Comparison of ENCODE assay signal across 40 cellular contexts in the genomic region with DNA sequence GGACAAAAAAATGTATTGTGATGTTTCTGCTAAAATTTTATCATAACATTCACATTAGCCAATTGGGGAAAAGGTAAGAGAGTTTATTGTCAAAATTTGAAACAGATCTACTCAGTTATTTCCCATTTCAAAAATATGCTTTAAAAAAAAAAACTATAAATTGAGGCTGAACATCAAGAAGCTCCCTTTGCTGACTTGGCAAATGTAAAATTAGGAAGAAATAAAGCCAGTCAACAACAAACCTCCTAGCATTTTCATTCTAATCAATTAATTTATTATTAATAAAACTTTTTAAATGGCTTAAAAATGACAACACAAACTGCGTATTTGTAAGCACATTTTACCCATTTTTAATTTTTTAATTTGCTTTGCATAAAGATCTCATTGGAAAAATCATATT.
"Had no signal": no experiment of that assay in that cellular context is flagged by ENCODE, and none has a peak within 500 bp of the region (broad histone marks: within the 10 kb centered on the region; RNA-seq: fewer than 3 reads in every experiment).

No MANE protein-coding gene starts in this region.

- H3K4me1 ChIP-seq: adrenal gland, ascending aorta, body of pancreas, breast epithelium had no signal

- DNase-seq: activated effector memory CD4-positive, alpha-beta T cell treated with anti-CD3 and anti-CD28 coated beads, Interleukin-2, amount 50 U/mL, for 16 hours; activated effector memory CD4-positive, alpha-beta T cell treated with Interleukin-2 at 50 U/mL for 16 hours; activated gamma-delta T cell; activated gamma-delta T cell treated with Interleukin-2 at 50 U/mL for 16 hours; activated naive CD4-positive, alpha-beta T cell; activated naive CD4-positive, alpha-beta T cell treated with anti-CD3 and anti-CD28 coated beads for 36 hours; activated naive CD4-positive, alpha-beta T cell treated with anti-CD3 and anti-CD28 coated beads, Interleukin-2, amount 10 ng/mL, durations not matched to agents 7 days and 5 days; activated naive CD4-positive, alpha-beta T cell treated with anti-CD3 and anti-CD28 coated beads, Interleukin-2, amount 50 U/mL, for 16 hours; activated naive CD4-positive, alpha-beta T cell treated with Interleukin-2 at 50 U/mL for 16 hours; activated naive CD8-positive, alpha-beta T cell treated with anti-CD3 and anti-CD28 coated beads for 36 hours; activated naive CD8-positive, alpha-beta T cell treated with anti-CD3 and anti-CD28 coated beads, Interleukin-2, amount 10 ng/mL, durations not matched to agents 7 days and 5 days; activated naive CD8-positive, alpha-beta T cell treated with anti-CD3 and anti-CD28 coated beads, Interleukin-2, amount 50 U/mL, for 24 hours; activated T-cell treated with anti-CD3 and anti-CD28 coated beads, Interleukin-2, amount 50 U/mL, for 1 hour; activated T-cell treated with anti-CD3 and anti-CD28 coated beads, Interleukin-2, amount 50 U/mL, for 24 hours; activated T-cell treated with anti-CD3 and anti-CD28 coated beads, Interleukin-2, amount 50 U/mL, for 4 hours; activated T-cell treated with anti-CD3 and anti-CD28 coated beads, Interleukin-2, amount 50 U/mL, for 48 hours; activated T-cell treated with anti-CD3 and anti-CD28 coated beads, Interleukin-2, amount 50 U/mL, for 72 hours; adrenal gland; amniotic stem cell; amygdala; anterior cingulate cortex; aorta; body of pancreas; brain microvascular endothelial cell; caudate nucleus; central memory CD4-positive, alpha-beta T cell; cerebellar nuclear complex had no signal

- H3K4me1 Mint-ChIP-seq: activated naive CD4-positive, alpha-beta T cell treated with anti-CD3 and anti-CD28 coated beads, Interleukin-2, amount 10 ng/mL, durations not matched to agents 7 days and 5 days; activated naive CD4-positive, alpha-beta T cell treated with anti-CD3 and anti-CD28 coated beads, Interleukin-2, amount 50 U/mL, for 24 hours; activated naive CD8-positive, alpha-beta T cell treated with anti-CD3 and anti-CD28 coated beads for 36 hours; activated naive CD8-positive, alpha-beta T cell treated with anti-CD3 and anti-CD28 coated beads, Interleukin-2, amount 10 ng/mL, durations not matched to agents 7 days and 5 days; activated naive CD8-positive, alpha-beta T cell treated with anti-CD3 and anti-CD28 coated beads, Interleukin-2, amount 50 U/mL, for 24 hours; activated T-helper 17 cell treated with anti-CD3 and anti-CD28 coated beads, Interleukin-2, amount 50 U/mL, for 72 hours; central memory CD8-positive, alpha-beta T cell had no signal

- H3K36me3 Mint-ChIP-seq: activated naive CD4-positive, alpha-beta T cell treated with anti-CD3 and anti-CD28 coated beads, Interleukin-2, amount 10 ng/mL, durations not matched to agents 7 days and 5 days; activated naive CD4-positive, alpha-beta T cell treated with anti-CD3 and anti-CD28 coated beads, Interleukin-2, amount 50 U/mL, for 24 hours; activated naive CD8-positive, alpha-beta T cell; activated naive CD8-positive, alpha-beta T cell treated with anti-CD3 and anti-CD28 coated beads for 36 hours; activated naive CD8-positive, alpha-beta T cell treated with anti-CD3 and anti-CD28 coated beads, Interleukin-2, amount 10 ng/mL, durations not matched to agents 7 days and 5 days; brain had no signal

- H3K27me3 ChIP-seq: adrenal gland, ascending aorta, body of pancreas, brain microvascular endothelial cell, breast epithelium, cardiac muscle cell had no signal

- ATAC-seq: activated naive CD4-positive, alpha-beta T cell treated with anti-CD3 and anti-CD28 coated beads, Interleukin-2, amount 50 U/mL, for 72 hours; activated naive CD8-positive, alpha-beta T cell treated with anti-CD3 and anti-CD28 coated beads, Interleukin-2, amount 50 U/mL, for 24 hours; activated T-cell treated with anti-CD3 and anti-CD28 coated beads, Interleukin-2, amount 50 U/mL, for 4 hours; activated T-cell treated with anti-CD3 and anti-CD28 coated beads, Interleukin-2, amount 50 U/mL, for 72 hours; activated T-helper 17 cell treated with anti-CD3 and anti-CD28 coated beads, Interleukin-2, amount 50 U/mL, for 72 hours; body of pancreas had no signal

- H3K27ac Mint-ChIP-seq: activated naive CD4-positive, alpha-beta T cell treated with anti-CD3 and anti-CD28 coated beads for 36 hours; activated naive CD4-positive, alpha-beta T cell treated with anti-CD3 and anti-CD28 coated beads, Interleukin-2, amount 10 ng/mL, durations not matched to agents 7 days and 5 days; activated naive CD4-positive, alpha-beta T cell treated with anti-CD3 and anti-CD28 coated beads, Interleukin-2, amount 50 U/mL, for 24 hours; activated naive CD4-positive, alpha-beta T cell treated with anti-CD3 and anti-CD28 coated beads, Interleukin-2, amount 50 U/mL, for 72 hours; activated naive CD8-positive, alpha-beta T cell; activated naive CD8-positive, alpha-beta T cell treated with anti-CD3 and anti-CD28 coated beads for 36 hours; activated naive CD8-positive, alpha-beta T cell treated with anti-CD3 and anti-CD28 coated beads, Interleukin-2, amount 10 ng/mL, durations not matched to agents 7 days and 5 days; activated naive CD8-positive, alpha-beta T cell treated with anti-CD3 and anti-CD28 coated beads, Interleukin-2, amount 50 U/mL, for 24 hours; activated T-cell treated with anti-CD3 and anti-CD28 coated beads, Interleukin-2, amount 50 U/mL, for 24 hours; activated T-cell treated with anti-CD3 and anti-CD28 coated beads, Interleukin-2, amount 50 U/mL, for 72 hours; activated T-helper 1 cell treated with anti-CD3 and anti-CD28 coated beads, Interleukin-12 subunit alpha, Interleukin-12 subunit beta, Interleukin-2, Interleukin-4 antibody, amounts not matched to agents 30 ng/mL and 10 ng/mL and 1 ng/mL, durations not matched to agents 14 hours and 24 hours and 36 hours; activated T-helper 17 cell treated with anti-CD3 and anti-CD28 coated beads, Interleukin-2, amount 50 U/mL, for 72 hours; activated T-helper 2 cell treated with anti-CD3 and anti-CD28 coated beads, Interferon-gamma antibody, Interleukin-2, Interleukin-4, amounts not matched to agents 10 μg/mL and 5 μg/mL and 100 μg/mL, durations not matched to agents 14 hours and 24 hours and 36 hours had no signal

- H3K27ac ChIP-seq: adrenal gland, ascending aorta, body of pancreas, brain microvascular endothelial cell, breast epithelium, cardiac muscle cell had no signal

- H3K4me3 ChIP-seq: adrenal gland, ascending aorta, body of pancreas, breast epithelium, cardiac muscle cell had no signal

- FAIRE-seq: astrocyte, bronchial epithelial cell had no signal

- H3K9me3 Mint-ChIP-seq: activated naive CD4-positive, alpha-beta T cell treated with anti-CD3 and anti-CD28 coated beads, Interleukin-2, amount 50 U/mL, for 24 hours; activated naive CD8-positive, alpha-beta T cell treated with anti-CD3 and anti-CD28 coated beads, Interleukin-2, amount 50 U/mL, for 24 hours; brain had no signal

- H3K36me3 ChIP-seq: adrenal gland, ascending aorta, brain microvascular endothelial cell, breast epithelium, cardiac muscle cell had no signal

- H3K4me3 Mint-ChIP-seq: activated naive CD4-positive, alpha-beta T cell treated with anti-CD3 and anti-CD28 coated beads for 36 hours; activated naive CD4-positive, alpha-beta T cell treated with anti-CD3 and anti-CD28 coated beads, Interleukin-2, amount 10 ng/mL, durations not matched to agents 7 days and 5 days; activated naive CD4-positive, alpha-beta T cell treated with anti-CD3 and anti-CD28 coated beads, Interleukin-2, amount 50 U/mL, for 24 hours; activated naive CD8-positive, alpha-beta T cell; activated naive CD8-positive, alpha-beta T cell treated with anti-CD3 and anti-CD28 coated beads for 36 hours; activated naive CD8-positive, alpha-beta T cell treated with anti-CD3 and anti-CD28 coated beads, Interleukin-2, amount 10 ng/mL, durations not matched to agents 7 days and 5 days; activated naive CD8-positive, alpha-beta T cell treated with anti-CD3 and anti-CD28 coated beads, Interleukin-2, amount 50 U/mL, for 24 hours; activated T-cell treated with anti-CD3 and anti-CD28 coated beads, Interleukin-2, amount 50 U/mL, for 24 hours; activated T-cell treated with anti-CD3 and anti-CD28 coated beads, Interleukin-2, amount 50 U/mL, for 4 hours; activated T-cell treated with anti-CD3 and anti-CD28 coated beads, Interleukin-2, amount 50 U/mL, for 72 hours; activated T-helper 1 cell treated with anti-CD3 and anti-CD28 coated beads, Interleukin-12 subunit alpha, Interleukin-12 subunit beta, Interleukin-2, Interleukin-4 antibody, amounts not matched to agents 30 ng/mL and 10 ng/mL and 1 ng/mL, durations not matched to agents 14 hours and 24 hours and 36 hours; activated T-helper 17 cell treated with anti-CD3 and anti-CD28 coated beads, Interleukin-2, amount 50 U/mL, for 72 hours; central memory CD8-positive, alpha-beta T cell had no signal

- H3K9me3 ChIP-seq: adrenal gland, ascending aorta, body of pancreas, breast epithelium had no signal

- H3K27me3 Mint-ChIP-seq: activated naive CD4-positive, alpha-beta T cell treated with anti-CD3 and anti-CD28 coated beads, Interleukin-2, amount 10 ng/mL, durations not matched to agents 7 days and 5 days; activated naive CD4-positive, alpha-beta T cell treated with anti-CD3 and anti-CD28 coated beads, Interleukin-2, amount 50 U/mL, for 24 hours; activated naive CD8-positive, alpha-beta T cell; activated naive CD8-positive, alpha-beta T cell treated with anti-CD3 and anti-CD28 coated beads for 36 hours; activated naive CD8-positive, alpha-beta T cell treated with anti-CD3 and anti-CD28 coated beads, Interleukin-2, amount 10 ng/mL, durations not matched to agents 7 days and 5 days; activated naive CD8-positive, alpha-beta T cell treated with anti-CD3 and anti-CD28 coated beads, Interleukin-2, amount 50 U/mL, for 24 hours; activated T-cell treated with anti-CD3 and anti-CD28 coated beads, Interleukin-2, amount 50 U/mL, for 24 hours; activated T-helper 17 cell treated with anti-CD3 and anti-CD28 coated beads, Interleukin-2, amount 50 U/mL, for 72 hours; brain; central memory CD8-positive, alpha-beta T cell had no signal
